Comparison of ENCODE assay signal across 8 cellular contexts in genomic region chr12:92158711-92159534, GRCh38. TPM values are rescaled to one million over a fixed set of nuclear protein-coding genes. Genes with fewer than 3 reads are reported as not detected.
DNase-seq lines count a peak whose midpoint lies in the region; ATAC-seq and TF ChIP-seq lines count a peak whose summit lies in the region.

No MANE protein-coding gene starts in this region.

- no peak overlapping the region for H2AFZ ChIP-seq in PC-3 (ENCODE audit: low read length)

- H3K27me3 ChIP-seq in PC-3 (ENCODE audit: low read length) = no peaks in the 10 kb centered on the region

- POLR2A ChIA-PET in PC-3 (lab: Charles Lee; ENCODE audit: unreplicated experiment) = interaction anchor here (0.6 kb wide), 1 partner anchor 647 kb away, joined by 3 read pairs; no protein-coding TSS in a partner anchor

- H3K4me3 ChIP-seq in PC-3 (ENCODE audit: low read length) = no peak overlapping the region

- DNase-seq in SKM-1 (lab: John Stamatoyannopoulos, UW; ENCODE audit: unreplicated experiment) = peak; percentile 6
- no peak for DNase-seq in nephron progenitor cell
- no peak for DNase-seq in anterior cingulate cortex (lab: John Stamatoyannopoulos, UW)
- no peak for DNase-seq in PC-3
- no peak for DNase-seq in stimulated activated CD4-positive, alpha-beta T cell treated with anti-CD3 and anti-CD28 coated beads, Interleukin-1b, Interleukin-23, amount 100 ng/mL, for 48 hours
- no peak for DNase-seq in kidney glomerular epithelial cell (lab: John Stamatoyannopoulos, UW)

- H3K4me1 ChIP-seq in PC-3 (ENCODE audit: insufficient read depth, low read length) = peaks cover 17% of the 10 kb centered on the region

- no peak for TF ChIP-seq CTCF in nephron progenitor cell (IDR thresholded peaks at IDR 0.05)
- no peak for TF ChIP-seq CTCF in PC-3 (conservative IDR thresholded peaks at IDR 0.05; ENCODE audit: low read depth, low read length)

- H3K4me2 ChIP-seq in PC-3 (ENCODE audit: low read length) = no peak overlapping the region

- no peak overlapping the region for H3K27ac ChIP-seq in PC-3 (ENCODE audit: low read length)

- no peaks in the 10 kb centered on the region for H3F3A ChIP-seq in PC-3 (ENCODE audit: low read length, unreplicated experiment)

- no peaks in the 10 kb centered on the region for H4K20me1 ChIP-seq in PC-3 (ENCODE audit: low read length)

- peak overlapping the region; percentile 57 for H3K27ac Mint-ChIP-seq in nephron progenitor cell

- H3K79me2 ChIP-seq in PC-3 (ENCODE audit: low read length) = no peaks in the 10 kb centered on the region

- H3K4me3 Mint-ChIP-seq in nephron progenitor cell = no peak overlapping the region

- no peaks in the 10 kb centered on the region for H3K9me3 Mint-ChIP-seq in nephron progenitor cell

- CTCF ChIA-PET in PC-3 (lab: Charles Lee) = no interaction called here

- H3K9me3 ChIP-seq in PC-3 (ENCODE audit: low read length) = no peaks in the 10 kb centered on the region

- intact Hi-C loops in PC-3 (cut with micrococcal nuclease) = no loop called here

- no peak overlapping the region for H3K9ac ChIP-seq in PC-3 (ENCODE audit: low read length)

- H3K36me3 ChIP-seq in PC-3 (ENCODE audit: low read depth, low read length) = no peaks in the 10 kb centered on the region

- H3K27me3 Mint-ChIP-seq in nephron progenitor cell (ENCODE audit: low read depth, poor library complexity) = no peaks in the 10 kb centered on the region

- H3K9me2 ChIP-seq in PC-3 (replicated peaks; ENCODE audit: low read length) = no peaks in the 10 kb centered on the region

- ATAC-seq in GM18520 (IDR thresholded peaks at IDR 0.05; ENCODE audit: unreplicated experiment) (peak; percentile 37), GM21825 (IDR thresholded peaks at IDR 0.05; ENCODE audit: unreplicated experiment) (peak; percentile 50), PC-3 (no peak)

- peaks cover 4% of the 10 kb centered on the region for H3K4me1 Mint-ChIP-seq in nephron progenitor cell

- BruUV-seq in PC-3 (replicated peaks; lab: Mats Ljungman, UMichigan) = no TSS peak

- no peaks in the 10 kb centered on the region for H3K36me3 Mint-ChIP-seq in nephron progenitor cell (ENCODE audit: low read depth)

RNA-seq across cellular contexts. Expression of gene BTG1, which starts 13.3 kb away (rescaled TPM):
- 16.0 and 29.8 TPM in 2 replicates for total RNA-seq in PC-3 (2014; rRNA removed)
